1 cellular context compared by ENCODE assay signal in the genomic region with DNA sequence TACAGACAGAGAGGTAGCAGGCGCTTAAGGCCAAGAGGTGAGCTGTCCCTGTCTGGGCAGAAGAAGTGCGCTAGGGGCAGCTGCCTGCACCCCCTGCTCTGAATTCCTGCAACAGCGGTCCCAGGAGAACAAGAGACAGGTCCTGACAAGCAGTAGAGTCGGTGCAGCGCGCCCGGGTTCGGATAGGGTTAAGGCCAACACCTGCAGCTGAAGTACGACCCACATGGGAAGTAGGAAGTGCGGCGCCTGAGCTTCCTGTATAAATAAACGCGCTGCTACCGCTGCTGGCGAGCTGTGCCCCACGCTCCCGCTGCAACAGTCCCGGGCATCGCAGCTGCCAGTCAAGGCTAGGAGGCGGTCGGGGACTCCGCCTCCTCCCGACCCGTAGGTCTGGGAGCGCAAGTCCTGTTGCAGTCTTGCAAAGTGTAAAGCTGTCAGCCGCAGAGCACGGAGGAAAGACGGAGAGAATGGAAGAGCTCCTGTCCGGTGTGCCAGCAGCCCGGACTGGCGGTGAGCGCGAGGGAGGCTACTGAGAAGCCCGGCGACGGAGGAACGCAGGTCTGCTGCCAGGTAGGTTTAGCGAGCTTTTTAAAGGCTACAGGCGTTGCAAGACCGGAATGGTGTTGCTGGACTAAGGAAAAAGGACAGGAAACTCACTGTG.
TF ChIP-seq lines count a peak whose summit lies in the region.

A gene (plus strand): TSS at position 290 of the 661 bp plus-strand sequence. CDS start 12,185 bp downstream, outside the sequence.

TF ChIP-seq in HepG2, 621 proteins besides CTCF, POLR2A, EP300 and RAD21 (continued from another document and continues in another):
- TF ChIP-seq, protein P1, sequence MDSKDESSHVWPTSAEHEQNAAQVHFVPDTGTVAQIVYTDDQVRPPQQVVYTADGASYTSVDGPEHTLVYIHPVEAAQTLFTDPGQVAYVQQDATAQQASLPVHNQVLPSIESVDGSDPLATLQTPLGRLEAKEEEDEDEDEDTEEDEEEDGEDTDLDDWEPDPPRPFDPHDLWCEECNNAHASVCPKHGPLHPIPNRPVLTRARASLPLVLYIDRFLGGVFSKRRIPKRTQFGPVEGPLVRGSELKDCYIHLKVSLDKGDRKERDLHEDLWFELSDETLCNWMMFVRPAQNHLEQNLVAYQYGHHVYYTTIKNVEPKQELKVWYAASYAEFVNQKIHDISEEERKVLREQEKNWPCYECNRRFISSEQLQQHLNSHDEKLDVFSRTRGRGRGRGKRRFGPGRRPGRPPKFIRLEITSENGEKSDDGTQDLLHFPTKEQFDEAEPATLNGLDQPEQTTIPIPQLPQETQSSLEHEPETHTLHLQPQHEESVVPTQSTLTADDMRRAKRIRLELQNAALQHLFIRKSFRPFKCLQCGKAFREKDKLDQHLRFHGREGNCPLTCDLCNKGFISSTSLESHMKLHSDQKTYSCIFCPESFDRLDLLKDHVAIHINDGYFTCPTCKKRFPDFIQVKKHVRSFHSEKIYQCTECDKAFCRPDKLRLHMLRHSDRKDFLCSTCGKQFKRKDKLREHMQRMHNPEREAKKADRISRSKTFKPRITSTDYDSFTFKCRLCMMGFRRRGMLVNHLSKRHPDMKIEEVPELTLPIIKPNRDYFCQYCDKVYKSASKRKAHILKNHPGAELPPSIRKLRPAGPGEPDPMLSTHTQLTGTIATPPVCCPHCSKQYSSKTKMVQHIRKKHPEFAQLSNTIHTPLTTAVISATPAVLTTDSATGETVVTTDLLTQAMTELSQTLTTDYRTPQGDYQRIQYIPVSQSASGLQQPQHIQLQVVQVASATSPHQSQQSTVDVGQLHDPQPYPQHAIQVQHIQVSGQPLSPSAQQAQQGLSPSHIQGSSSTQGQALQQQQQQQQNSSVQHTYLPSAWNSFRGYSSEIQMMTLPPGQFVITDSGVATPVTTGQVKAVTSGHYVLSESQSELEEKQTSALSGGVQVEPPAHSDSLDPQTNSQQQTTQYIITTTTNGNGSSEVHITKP (CRISPR knock-in tag; IDR thresholded peaks at IDR 0.05; ENCODE audit: low read depth), result no peak
- TF ChIP-seq, protein P2, sequence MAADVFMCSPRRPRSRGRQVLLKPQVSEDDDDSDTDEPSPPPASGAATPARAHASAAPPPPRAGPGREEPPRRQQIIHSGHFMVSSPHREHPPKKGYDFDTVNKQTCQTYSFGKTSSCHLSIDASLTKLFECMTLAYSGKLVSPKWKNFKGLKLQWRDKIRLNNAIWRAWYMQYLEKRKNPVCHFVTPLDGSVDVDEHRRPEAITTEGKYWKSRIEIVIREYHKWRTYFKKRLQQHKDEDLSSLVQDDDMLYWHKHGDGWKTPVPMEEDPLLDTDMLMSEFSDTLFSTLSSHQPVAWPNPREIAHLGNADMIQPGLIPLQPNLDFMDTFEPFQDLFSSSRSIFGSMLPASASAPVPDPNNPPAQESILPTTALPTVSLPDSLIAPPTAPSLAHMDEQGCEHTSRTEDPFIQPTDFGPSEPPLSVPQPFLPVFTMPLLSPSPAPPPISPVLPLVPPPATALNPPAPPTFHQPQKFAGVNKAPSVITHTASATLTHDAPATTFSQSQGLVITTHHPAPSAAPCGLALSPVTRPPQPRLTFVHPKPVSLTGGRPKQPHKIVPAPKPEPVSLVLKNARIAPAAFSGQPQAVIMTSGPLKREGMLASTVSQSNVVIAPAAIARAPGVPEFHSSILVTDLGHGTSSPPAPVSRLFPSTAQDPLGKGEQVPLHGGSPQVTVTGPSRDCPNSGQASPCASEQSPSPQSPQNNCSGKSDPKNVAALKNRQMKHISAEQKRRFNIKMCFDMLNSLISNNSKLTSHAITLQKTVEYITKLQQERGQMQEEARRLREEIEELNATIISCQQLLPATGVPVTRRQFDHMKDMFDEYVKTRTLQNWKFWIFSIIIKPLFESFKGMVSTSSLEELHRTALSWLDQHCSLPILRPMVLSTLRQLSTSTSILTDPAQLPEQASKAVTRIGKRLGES (CRISPR knock-in tag; IDR thresholded peaks at IDR 0.05; ENCODE audit: borderline replicate concordance), result no peak
- TF ChIP-seq ZNF891 (CRISPR knock-in tag; IDR thresholded peaks at IDR 0.05) (peak; percentile 86), ZNF382 (CRISPR knock-in tag; IDR thresholded peaks at IDR 0.05; ENCODE audit: borderline replicate concordance) (no peak), SMAD3 (CRISPR knock-in tag; IDR thresholded peaks at IDR 0.05) (no peak), BCL6 (CRISPR knock-in tag; IDR thresholded peaks at IDR 0.05) (peak; percentile 84), ZNF749 (CRISPR knock-in tag; IDR thresholded peaks at IDR 0.05; ENCODE audit: borderline replicate concordance) (0 out of 2 replicates have a peak, but pooled peaks have one; percentile 82), ZBTB1 (CRISPR knock-in tag; IDR thresholded peaks at IDR 0.05; ENCODE audit: borderline replicate concordance) (no peak), POLR2AphosphoS2 (IDR thresholded peaks at IDR 0.05; ENCODE audit: low read depth, low read length) (no peak), RBAK (CRISPR knock-in tag; IDR thresholded peaks at IDR 0.05) (peak; percentile 72), DNMT1 (CRISPR knock-in tag; IDR thresholded peaks at IDR 0.05) (no peak), ATF7 (IDR thresholded peaks at IDR 0.05) (no peak), ATF7 (CRISPR knock-in tag; IDR thresholded peaks at IDR 0.05) (0 out of 2 replicates have a peak, but pooled peaks have one; percentile 48), MYC (CRISPR knock-in tag; IDR thresholded peaks at IDR 0.05; ENCODE audit: borderline replicate concordance) (peak; percentile 88), KAT2B (IDR thresholded peaks at IDR 0.05; ENCODE audit: borderline replicate concordance, low read depth, low read length) (no peak), BRD4 (CRISPR knock-in tag; IDR thresholded peaks at IDR 0.05) (0 out of 2 replicates have a peak, but pooled peaks have one; percentile 67), FLYWCH1 (CRISPR knock-in tag; IDR thresholded peaks at IDR 0.05) (no peak), ZNF354B (CRISPR knock-in tag; IDR thresholded peaks at IDR 0.05) (no peak), ZNF350 (CRISPR knock-in tag; IDR thresholded peaks at IDR 0.05; ENCODE audit: borderline replicate concordance, low read depth) (peak; percentile 91), MEIS1 (CRISPR knock-in tag; IDR thresholded peaks at IDR 0.05; ENCODE audit: borderline replicate concordance) (peak; percentile 96), ZNF558 (CRISPR knock-in tag; IDR thresholded peaks at IDR 0.05; ENCODE audit: borderline replicate concordance) (no peak), EEA1 (CRISPR knock-in tag; IDR thresholded peaks at IDR 0.05; ENCODE audit: borderline replicate concordance) (no peak), NFIB (CRISPR knock-in tag; IDR thresholded peaks at IDR 0.05; ENCODE audit: borderline replicate concordance) (no peak), ZFYVE20 (CRISPR knock-in tag; IDR thresholded peaks at IDR 0.05; ENCODE audit: borderline replicate concordance, low read depth) (no peak), KLF9 (CRISPR knock-in tag; IDR thresholded peaks at IDR 0.05; ENCODE audit: low read depth) (no peak), MTF2 (CRISPR knock-in tag; IDR thresholded peaks at IDR 0.05; ENCODE audit: borderline replicate concordance) (peak; percentile 80; the same call in 1 of the 2 replicates)
- TF ChIP-seq, protein P3, sequence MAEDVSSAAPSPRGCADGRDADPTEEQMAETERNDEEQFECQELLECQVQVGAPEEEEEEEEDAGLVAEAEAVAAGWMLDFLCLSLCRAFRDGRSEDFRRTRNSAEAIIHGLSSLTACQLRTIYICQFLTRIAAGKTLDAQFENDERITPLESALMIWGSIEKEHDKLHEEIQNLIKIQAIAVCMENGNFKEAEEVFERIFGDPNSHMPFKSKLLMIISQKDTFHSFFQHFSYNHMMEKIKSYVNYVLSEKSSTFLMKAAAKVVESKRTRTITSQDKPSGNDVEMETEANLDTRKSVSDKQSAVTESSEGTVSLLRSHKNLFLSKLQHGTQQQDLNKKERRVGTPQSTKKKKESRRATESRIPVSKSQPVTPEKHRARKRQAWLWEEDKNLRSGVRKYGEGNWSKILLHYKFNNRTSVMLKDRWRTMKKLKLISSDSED (CRISPR knock-in tag; IDR thresholded peaks at IDR 0.05), result no peak
- TF ChIP-seq, protein P4, sequence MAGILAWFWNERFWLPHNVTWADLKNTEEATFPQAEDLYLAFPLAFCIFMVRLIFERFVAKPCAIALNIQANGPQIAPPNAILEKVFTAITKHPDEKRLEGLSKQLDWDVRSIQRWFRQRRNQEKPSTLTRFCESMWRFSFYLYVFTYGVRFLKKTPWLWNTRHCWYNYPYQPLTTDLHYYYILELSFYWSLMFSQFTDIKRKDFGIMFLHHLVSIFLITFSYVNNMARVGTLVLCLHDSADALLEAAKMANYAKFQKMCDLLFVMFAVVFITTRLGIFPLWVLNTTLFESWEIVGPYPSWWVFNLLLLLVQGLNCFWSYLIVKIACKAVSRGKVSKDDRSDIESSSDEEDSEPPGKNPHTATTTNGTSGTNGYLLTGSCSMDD (CRISPR knock-in tag; IDR thresholded peaks at IDR 0.05), result no peak
- TF ChIP-seq, protein P5, sequence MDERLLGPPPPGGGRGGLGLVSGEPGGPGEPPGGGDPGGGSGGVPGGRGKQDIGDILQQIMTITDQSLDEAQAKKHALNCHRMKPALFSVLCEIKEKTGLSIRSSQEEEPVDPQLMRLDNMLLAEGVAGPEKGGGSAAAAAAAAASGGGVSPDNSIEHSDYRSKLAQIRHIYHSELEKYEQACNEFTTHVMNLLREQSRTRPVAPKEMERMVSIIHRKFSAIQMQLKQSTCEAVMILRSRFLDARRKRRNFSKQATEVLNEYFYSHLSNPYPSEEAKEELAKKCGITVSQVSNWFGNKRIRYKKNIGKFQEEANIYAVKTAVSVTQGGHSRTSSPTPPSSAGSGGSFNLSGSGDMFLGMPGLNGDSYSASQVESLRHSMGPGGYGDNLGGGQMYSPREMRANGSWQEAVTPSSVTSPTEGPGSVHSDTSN (CRISPR knock-in tag; IDR thresholded peaks at IDR 0.05), result peak; percentile 86
- TF ChIP-seq, protein P6, sequence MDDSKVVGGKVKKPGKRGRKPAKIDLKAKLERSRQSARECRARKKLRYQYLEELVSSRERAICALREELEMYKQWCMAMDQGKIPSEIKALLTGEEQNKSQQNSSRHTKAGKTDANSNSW (CRISPR knock-in tag; IDR thresholded peaks at IDR 0.05; ENCODE audit: borderline replicate concordance), result peak; percentile 29; the same call in 1 of the 2 replicates
- TF ChIP-seq, protein P7, sequence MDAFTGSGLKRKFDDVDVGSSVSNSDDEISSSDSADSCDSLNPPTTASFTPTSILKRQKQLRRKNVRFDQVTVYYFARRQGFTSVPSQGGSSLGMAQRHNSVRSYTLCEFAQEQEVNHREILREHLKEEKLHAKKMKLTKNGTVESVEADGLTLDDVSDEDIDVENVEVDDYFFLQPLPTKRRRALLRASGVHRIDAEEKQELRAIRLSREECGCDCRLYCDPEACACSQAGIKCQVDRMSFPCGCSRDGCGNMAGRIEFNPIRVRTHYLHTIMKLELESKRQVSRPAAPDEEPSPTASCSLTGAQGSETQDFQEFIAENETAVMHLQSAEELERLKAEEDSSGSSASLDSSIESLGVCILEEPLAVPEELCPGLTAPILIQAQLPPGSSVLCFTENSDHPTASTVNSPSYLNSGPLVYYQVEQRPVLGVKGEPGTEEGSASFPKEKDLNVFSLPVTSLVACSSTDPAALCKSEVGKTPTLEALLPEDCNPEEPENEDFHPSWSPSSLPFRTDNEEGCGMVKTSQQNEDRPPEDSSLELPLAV (CRISPR knock-in tag; conservative IDR thresholded peaks at IDR 0.05; ENCODE audit: low read depth), result no peak
- TF ChIP-seq, protein P8, sequence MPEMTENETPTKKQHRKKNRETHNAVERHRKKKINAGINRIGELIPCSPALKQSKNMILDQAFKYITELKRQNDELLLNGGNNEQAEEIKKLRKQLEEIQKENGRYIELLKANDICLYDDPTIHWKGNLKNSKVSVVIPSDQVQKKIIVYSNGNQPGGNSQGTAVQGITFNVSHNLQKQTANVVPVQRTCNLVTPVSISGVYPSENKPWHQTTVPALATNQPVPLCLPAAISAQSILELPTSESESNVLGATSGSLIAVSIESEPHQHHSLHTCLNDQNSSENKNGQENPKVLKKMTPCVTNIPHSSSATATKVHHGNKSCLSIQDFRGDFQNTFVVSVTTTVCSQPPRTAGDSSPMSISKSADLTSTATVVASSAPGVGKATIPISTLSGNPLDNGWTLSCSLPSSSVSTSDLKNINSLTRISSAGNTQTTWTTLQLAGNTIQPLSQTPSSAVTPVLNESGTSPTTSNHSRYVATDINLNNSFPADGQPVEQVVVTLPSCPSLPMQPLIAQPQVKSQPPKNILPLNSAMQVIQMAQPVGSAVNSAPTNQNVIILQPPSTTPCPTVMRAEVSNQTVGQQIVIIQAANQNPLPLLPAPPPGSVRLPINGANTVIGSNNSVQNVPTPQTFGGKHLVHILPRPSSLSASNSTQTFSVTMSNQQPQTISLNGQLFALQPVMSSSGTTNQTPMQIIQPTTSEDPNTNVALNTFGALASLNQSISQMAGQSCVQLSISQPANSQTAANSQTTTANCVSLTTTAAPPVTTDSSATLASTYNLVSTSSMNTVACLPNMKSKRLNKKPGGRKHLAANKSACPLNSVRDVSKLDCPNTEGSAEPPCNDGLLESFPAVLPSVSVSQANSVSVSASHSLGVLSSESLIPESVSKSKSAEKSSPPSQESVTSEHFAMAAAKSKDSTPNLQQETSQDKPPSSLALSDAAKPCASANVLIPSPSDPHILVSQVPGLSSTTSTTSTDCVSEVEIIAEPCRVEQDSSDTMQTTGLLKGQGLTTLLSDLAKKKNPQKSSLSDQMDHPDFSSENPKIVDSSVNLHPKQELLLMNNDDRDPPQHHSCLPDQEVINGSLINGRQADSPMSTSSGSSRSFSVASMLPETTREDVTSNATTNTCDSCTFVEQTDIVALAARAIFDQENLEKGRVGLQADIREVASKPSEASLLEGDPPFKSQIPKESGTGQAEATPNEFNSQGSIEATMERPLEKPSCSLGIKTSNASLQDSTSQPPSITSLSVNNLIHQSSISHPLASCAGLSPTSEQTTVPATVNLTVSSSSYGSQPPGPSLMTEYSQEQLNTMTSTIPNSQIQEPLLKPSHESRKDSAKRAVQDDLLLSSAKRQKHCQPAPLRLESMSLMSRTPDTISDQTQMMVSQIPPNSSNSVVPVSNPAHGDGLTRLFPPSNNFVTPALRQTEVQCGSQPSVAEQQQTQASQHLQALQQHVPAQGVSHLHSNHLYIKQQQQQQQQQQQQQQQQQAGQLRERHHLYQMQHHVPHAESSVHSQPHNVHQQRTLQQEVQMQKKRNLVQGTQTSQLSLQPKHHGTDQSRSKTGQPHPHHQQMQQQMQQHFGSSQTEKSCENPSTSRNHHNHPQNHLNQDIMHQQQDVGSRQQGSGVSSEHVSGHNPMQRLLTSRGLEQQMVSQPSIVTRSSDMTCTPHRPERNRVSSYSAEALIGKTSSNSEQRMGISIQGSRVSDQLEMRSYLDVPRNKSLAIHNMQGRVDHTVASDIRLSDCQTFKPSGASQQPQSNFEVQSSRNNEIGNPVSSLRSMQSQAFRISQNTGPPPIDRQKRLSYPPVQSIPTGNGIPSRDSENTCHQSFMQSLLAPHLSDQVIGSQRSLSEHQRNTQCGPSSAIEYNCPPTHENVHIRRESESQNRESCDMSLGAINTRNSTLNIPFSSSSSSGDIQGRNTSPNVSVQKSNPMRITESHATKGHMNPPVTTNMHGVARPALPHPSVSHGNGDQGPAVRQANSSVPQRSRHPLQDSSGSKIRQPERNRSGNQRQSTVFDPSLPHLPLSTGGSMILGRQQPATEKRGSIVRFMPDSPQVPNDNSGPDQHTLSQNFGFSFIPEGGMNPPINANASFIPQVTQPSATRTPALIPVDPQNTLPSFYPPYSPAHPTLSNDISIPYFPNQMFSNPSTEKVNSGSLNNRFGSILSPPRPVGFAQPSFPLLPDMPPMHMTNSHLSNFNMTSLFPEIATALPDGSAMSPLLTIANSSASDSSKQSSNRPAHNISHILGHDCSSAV (CRISPR knock-in tag; IDR thresholded peaks at IDR 0.05; ENCODE audit: borderline replicate concordance), result no peak
- TF ChIP-seq, protein P9, sequence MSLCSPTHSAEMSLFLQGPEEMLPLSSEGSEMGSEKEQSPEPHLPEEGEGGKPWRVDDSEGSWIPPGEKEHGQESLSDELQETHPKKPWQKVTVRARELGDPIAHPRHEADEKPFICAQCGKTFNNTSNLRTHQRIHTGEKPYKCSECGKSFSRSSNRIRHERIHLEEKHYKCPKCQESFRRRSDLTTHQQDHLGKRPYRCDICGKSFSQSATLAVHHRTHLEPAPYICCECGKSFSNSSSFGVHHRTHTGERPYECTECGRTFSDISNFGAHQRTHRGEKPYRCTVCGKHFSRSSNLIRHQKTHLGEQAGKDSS (CRISPR knock-in tag; IDR thresholded peaks at IDR 0.05; ENCODE audit: borderline replicate concordance, low read depth), result no peak; the same call in 1 of the 2 replicates
